In the genomic region with DNA sequence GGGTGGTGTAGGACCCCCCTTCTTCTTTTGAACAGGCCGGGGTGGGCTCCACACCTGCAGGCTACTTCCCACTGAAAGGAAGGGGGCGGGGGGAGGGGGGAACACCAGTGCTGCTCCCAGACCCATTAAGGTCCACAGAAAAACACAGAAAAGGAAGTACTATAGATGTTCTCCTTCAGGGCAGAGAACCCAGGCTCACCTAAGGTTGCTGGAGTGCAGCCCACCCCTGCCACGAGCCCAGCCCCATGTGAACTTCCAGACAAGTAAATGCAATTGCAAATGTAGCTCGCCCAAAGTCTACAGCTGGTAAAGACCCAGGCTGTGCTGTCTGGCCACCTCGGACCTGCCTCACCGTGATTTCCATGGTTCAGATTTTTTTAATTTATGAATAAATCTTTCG, we compare ENCODE assay signal across 3 cellular contexts. TPM values are rescaled to one million over a fixed set of nuclear protein-coding genes. Genes with fewer than 3 reads are reported as not detected.
"Had no signal": no experiment of that assay in that cellular context is flagged by ENCODE, and none has a peak within 500 bp of the region (broad histone marks: within the 10 kb centered on the region; RNA-seq: fewer than 3 reads in every experiment).

No MANE protein-coding gene starts in this region.

RNA-seq across cellular contexts. Expression of gene CD8B, which starts 24.0 kb away (rescaled TPM):
- total RNA-seq: cardiac muscle cell, endodermal cell had no signal
- polyA plus RNA-seq: cardiac muscle cell, keratinocyte had no signal

RNA-seq across cellular contexts. Expression of gene CD8A, which starts 47.0 kb away (rescaled TPM):
- total RNA-seq: cardiac muscle cell had no signal
- polyA plus RNA-seq: cardiac muscle cell had no signal
